In genomic region chr4:56467284-56468096, GRCh38 we compare ENCODE assay signal across 1 cellular context.
TF ChIP-seq lines count a peak whose summit lies in the region.

TSS of gene SRP72 (plus strand) at chr4:56467617. CDS start at chr4:56467636, 19 bp downstream.

TF ChIP-seq in HEK293, 187 proteins besides CTCF, POLR2A, EP300 and RAD21 (continued from another document and continues in another):
- TF ChIP-seq ZBTB11 (tag by site-specific recombination; conservative IDR thresholded peaks at IDR 0.05; ENCODE audit: low read depth) (peak; percentile 87), ZNF518A (tag by site-specific recombination; conservative IDR thresholded peaks at IDR 0.05; ENCODE audit: low read depth) (peak; percentile 73), SCRT1 (tag by site-specific recombination; IDR thresholded peaks at IDR 0.05; ENCODE audit: borderline replicate concordance) (no peak), ZNF292 (tag by site-specific recombination; IDR thresholded peaks at IDR 0.05; ENCODE audit: borderline replicate concordance, low read depth) (no peak), WT1 (tag by site-specific recombination; IDR thresholded peaks at IDR 0.05) (peak; percentile 34), ZBTB1 (tag by site-specific recombination; IDR thresholded peaks at IDR 0.05) (no peak), ZBTB26 (tag by site-specific recombination; optimal IDR thresholded peaks at IDR 0.05) (peak; percentile 62), PRDM10 (tag by site-specific recombination; IDR thresholded peaks at IDR 0.05) (peak; percentile 83), ZNF214 (tag by site-specific recombination; IDR thresholded peaks at IDR 0.05; ENCODE audit: borderline replicate concordance) (no peak), ZNF580 (tag by site-specific recombination; IDR thresholded peaks at IDR 0.05) (no peak), ZBTB10 (tag by site-specific recombination; IDR thresholded peaks at IDR 0.05) (peak; percentile 20; the same call in 1 of the 2 replicates), ZNF335 (tag by site-specific recombination; conservative IDR thresholded peaks at IDR 0.05) (peak; percentile 88), ZNF747 (tag by site-specific recombination; IDR thresholded peaks at IDR 0.05) (no peak), KLF9 (tag by site-specific recombination; IDR thresholded peaks at IDR 0.05; ENCODE audit: low read depth) (peak; percentile 69), ZNF121 (tag by site-specific recombination; IDR thresholded peaks at IDR 0.05) (no peak), ZNF639 (tag by site-specific recombination; IDR thresholded peaks at IDR 0.05) (0 out of 2 replicates have a peak, but pooled peaks have one; percentile 32), ZNF366 (tag by site-specific recombination; conservative IDR thresholded peaks at IDR 0.05) (peak; percentile 53), SCRT2 (tag by site-specific recombination; IDR thresholded peaks at IDR 0.05) (no peak), ZNF843 (tag by site-specific recombination; IDR thresholded peaks at IDR 0.05) (no peak), MEIS1 (CRISPR knock-in tag; IDR thresholded peaks at IDR 0.05; ENCODE audit: borderline replicate concordance) (no peak), ZSCAN4 (tag by site-specific recombination; IDR thresholded peaks at IDR 0.05) (no peak), KLF8 (tag by site-specific recombination; IDR thresholded peaks at IDR 0.05) (peak; percentile 24; the same call in 1 of the 2 replicates), SP7 (tag by site-specific recombination; IDR thresholded peaks at IDR 0.05) (peak; percentile 13; the same call in 1 of the 2 replicates), ZSCAN5A (tag by site-specific recombination; IDR thresholded peaks at IDR 0.05) (no peak), FEZF1 (tag by site-specific recombination; IDR thresholded peaks at IDR 0.05) (peak; percentile 22; the same call in 1 of the 2 replicates), ZNF394 (tag by site-specific recombination; IDR thresholded peaks at IDR 0.05; ENCODE audit: borderline replicate concordance) (no peak), YY2 (tag by site-specific recombination; IDR thresholded peaks at IDR 0.05) (0 out of 2 replicates have a peak, but pooled peaks have one; percentile 32), TCF7L2 (IDR thresholded peaks at IDR 0.05; ENCODE audit: borderline replicate concordance, low read depth, low read length) (no peak), ZNF350 (tag by site-specific recombination; IDR thresholded peaks at IDR 0.05) (no peak), ZNF24 (tag by site-specific recombination; IDR thresholded peaks at IDR 0.05) (no peak), ZNF513 (tag by site-specific recombination; IDR thresholded peaks at IDR 0.05) (0 out of 2 replicates have a peak, but pooled peaks have one; percentile 22), ZNF837 (tag by site-specific recombination; IDR thresholded peaks at IDR 0.05) (no peak)
